Comparison of ENCODE assay signal across 1 cellular context in genomic region chr1:94926915-94927404, GRCh38.
TF ChIP-seq lines count a peak whose summit lies in the region.

Gene CNN3, minus strand, starts transcription at chr1:94927110. Its CDS starts 216 bp downstream, at chr1:94926894.

TF ChIP-seq in HEK293, 187 proteins besides CTCF, POLR2A, EP300 and RAD21 (continued from another document and continues in another):
- TF ChIP-seq ZBTB11 (tag by site-specific recombination; conservative IDR thresholded peaks at IDR 0.05; ENCODE audit: low read depth) (peak; percentile 51), KLF8 (tag by site-specific recombination; IDR thresholded peaks at IDR 0.05) (peak; percentile 47; the same call in 1 of the 2 replicates), ZSCAN30 (tag by site-specific recombination; IDR thresholded peaks at IDR 0.05) (peak; percentile 76), ZNF488 (tag by site-specific recombination; IDR thresholded peaks at IDR 0.05) (0 out of 2 replicates have a peak, but pooled peaks have one; percentile 3), ZFHX2 (tag by site-specific recombination; conservative IDR thresholded peaks at IDR 0.05) (peak; percentile 91), PRDM10 (tag by site-specific recombination; IDR thresholded peaks at IDR 0.05) (peak; percentile 6; the same call in 1 of the 2 replicates), ZNF501 (tag by site-specific recombination; IDR thresholded peaks at IDR 0.05) (peak; percentile 94), ZNF24 (tag by site-specific recombination; IDR thresholded peaks at IDR 0.05) (0 out of 2 replicates have a peak, but pooled peaks have one; percentile 67), ZNF449 (tag by site-specific recombination; IDR thresholded peaks at IDR 0.05) (peak; percentile 39; the same call in 1 of the 2 replicates), INSM2 (tag by site-specific recombination; IDR thresholded peaks at IDR 0.05) (0 out of 2 replicates have a peak, but pooled peaks have one; percentile 54), ZBTB17 (tag by site-specific recombination; IDR thresholded peaks at IDR 0.05) (peak; percentile 21; the same call in 1 of the 2 replicates), ZNF830 (tag by site-specific recombination; IDR thresholded peaks at IDR 0.05; ENCODE audit: low read depth) (no peak), KLF17 (tag by site-specific recombination; IDR thresholded peaks at IDR 0.05) (peak; percentile 35; the same call in 1 of the 2 replicates), ZNF654 (tag by site-specific recombination; IDR thresholded peaks at IDR 0.05; ENCODE audit: low read depth) (no peak), WT1 (tag by site-specific recombination; IDR thresholded peaks at IDR 0.05) (peak; percentile 45; the same call in 1 of the 2 replicates), ZNF623 (tag by site-specific recombination; IDR thresholded peaks at IDR 0.05) (0 out of 2 replicates have a peak, but pooled peaks have one; percentile 17), SP2 (tag by site-specific recombination; IDR thresholded peaks at IDR 0.05) (peak; percentile 82), GLIS2 (tag by site-specific recombination; IDR thresholded peaks at IDR 0.05) (peak; percentile 86), ZNF398 (tag by site-specific recombination; IDR thresholded peaks at IDR 0.05) (peak; percentile 92), ZEB2 (tag by site-specific recombination; IDR thresholded peaks at IDR 0.05) (peak; percentile 44), ZBTB8A (tag by site-specific recombination; IDR thresholded peaks at IDR 0.05) (peak; percentile 71), ZNF324 (tag by site-specific recombination; IDR thresholded peaks at IDR 0.05) (peak; percentile 68; the same call in 1 of the 2 replicates), ZNF18 (tag by site-specific recombination; IDR thresholded peaks at IDR 0.05) (peak; percentile 11; the same call in 1 of the 2 replicates), GLIS1 (tag by site-specific recombination; IDR thresholded peaks at IDR 0.05) (peak; percentile 54), BCL6B (tag by site-specific recombination; IDR thresholded peaks at IDR 0.05) (no peak), ZNF621 (tag by site-specific recombination; IDR thresholded peaks at IDR 0.05) (no peak), ZNF518A (tag by site-specific recombination; conservative IDR thresholded peaks at IDR 0.05; ENCODE audit: low read depth) (no peak), ZNF48 (tag by site-specific recombination; IDR thresholded peaks at IDR 0.05) (no peak)
